In genomic region chrX:107845625-107846024, GRCh38 we compare ENCODE assay signal across 25 cellular contexts. TPM values are rescaled to one million over a fixed set of nuclear protein-coding genes. Genes with fewer than 3 reads are reported as not detected.
DNase-seq lines count a peak whose midpoint lies in the region; ATAC-seq and TF ChIP-seq lines count a peak whose summit lies in the region.
"Had no signal": no experiment of that assay in that cellular context is flagged by ENCODE, and none has a peak within 500 bp of the region (broad histone marks: within the 10 kb centered on the region; RNA-seq: fewer than 3 reads in every experiment).

No MANE protein-coding gene starts in this region.

- H3K36me3 Mint-ChIP-seq in activated CD4-positive, alpha-beta memory T cell treated with anti-CD3 and anti-CD28 coated beads for 36 hours, result peaks cover 9% of the 10 kb centered on the region
- no peaks in the 10 kb centered on the region for H3K36me3 Mint-ChIP-seq in activated CD4-positive, alpha-beta memory T cell treated with anti-CD3 and anti-CD28 coated beads, Interleukin-2, amount 10 ng/mL, durations not matched to agents 7 days and 5 days (ENCODE audit: low read depth)
- H3K36me3 Mint-ChIP-seq: WTC11 had no signal

- CTCF ChIA-PET in activated CD4-positive, alpha-beta memory T cell treated with anti-CD3 and anti-CD28 coated beads for 36 hours (lab: Charles Lee), result interaction anchor here (1.1 kb wide), 1 partner anchor 173 kb away, joined by 3 read pairs; no protein-coding TSS in a partner anchor
- CTCF ChIA-PET in activated CD4-positive, alpha-beta memory T cell treated with anti-CD3 and anti-CD28 coated beads, Interleukin-2, amount 10 ng/mL, durations not matched to agents 7 days and 5 days (lab: Charles Lee), result no interaction called here

- no peak overlapping the region for H3K27ac Mint-ChIP-seq in activated CD4-positive, alpha-beta memory T cell treated with anti-CD3 and anti-CD28 coated beads for 36 hours
- H3K27ac Mint-ChIP-seq in activated CD4-positive, alpha-beta memory T cell treated with anti-CD3 and anti-CD28 coated beads, Interleukin-2, amount 10 ng/mL, durations not matched to agents 7 days and 5 days, result no peak overlapping the region
- H3K27ac Mint-ChIP-seq: activated CD8-positive, alpha-beta memory T cell treated with anti-CD3 and anti-CD28 coated beads, Interleukin-2, amount 10 ng/mL, durations not matched to agents 7 days and 5 days; brain; CD8-positive, alpha-beta memory T cell; GM23338; HFFc6; nephron; WTC11 had no signal

- H3K27me3 Mint-ChIP-seq in activated CD4-positive, alpha-beta memory T cell treated with anti-CD3 and anti-CD28 coated beads for 36 hours, result no peaks in the 10 kb centered on the region
- H3K27me3 Mint-ChIP-seq in activated CD4-positive, alpha-beta memory T cell treated with anti-CD3 and anti-CD28 coated beads, Interleukin-2, amount 10 ng/mL, durations not matched to agents 7 days and 5 days, result no peaks in the 10 kb centered on the region
- H3K27me3 Mint-ChIP-seq: activated CD8-positive, alpha-beta memory T cell treated with anti-CD3 and anti-CD28 coated beads, Interleukin-2, amount 10 ng/mL, durations not matched to agents 7 days and 5 days; brain had no signal

- TF ChIP-seq CTCF in foreskin keratinocyte (conservative IDR thresholded peaks at IDR 0.05), result no peak

- peak; percentile 44 for DNase-seq in activated CD4-positive, alpha-beta memory T cell treated with anti-CD3 and anti-CD28 coated beads for 36 hours
- DNase-seq in activated CD4-positive, alpha-beta memory T cell treated with anti-CD3 and anti-CD28 coated beads, Interleukin-2, amount 10 ng/mL, durations not matched to agents 7 days and 5 days, result no peak
- peak; percentile 39 for DNase-seq in stimulated activated CD4-positive, alpha-beta T cell treated with anti-CD3 and anti-CD28 coated beads, Interleukin-15, amount 100 ng/mL, for 24 hours
- DNase-seq in stimulated activated CD4-positive, alpha-beta T cell treated with anti-CD3 and anti-CD28 coated beads, Interleukin-2, amount 100 ng/mL, for 48 hours, result no peak
- DNase-seq in left ventricle myocardium superior, result no peak
- no peak for DNase-seq in DMS53 treated with DMSO at 0.1 percent for 48 hours (lab: John Stamatoyannopoulos, UW; ENCODE audit: unreplicated experiment)
- no peak for DNase-seq in foreskin keratinocyte
- DNase-seq: activated CD8-positive, alpha-beta memory T cell treated with anti-CD3 and anti-CD28 coated beads, Interleukin-2, amount 10 ng/mL, durations not matched to agents 7 days and 5 days; BE2C; CD8-positive, alpha-beta memory T cell; HFFc6; NCI-H1417; NCI-H2029 treated with DMSO at 0.1 percent for 48 hours; NCI-H2227 treated with DMSO at 0.1 percent for 48 hours; NCI-H526 treated with DMSO at 0.1 percent for 48 hours; PC-9; SHP77 treated with DMSO at 0.1 percent for 48 hours; tibial artery had no signal

- ATAC-seq in left ventricle myocardium superior, result peak; percentile 97
- ATAC-seq in foreskin keratinocyte, result no peak
- ATAC-seq: activated CD8-positive, alpha-beta memory T cell treated with anti-CD3 and anti-CD28 coated beads, Interleukin-2, amount 10 ng/mL, durations not matched to agents 7 days and 5 days; GM23338; WTC11 had no signal

- POLR2A ChIA-PET in activated CD4-positive, alpha-beta memory T cell treated with anti-CD3 and anti-CD28 coated beads for 36 hours (lab: Charles Lee), result no interaction called here
- POLR2A ChIA-PET in activated CD4-positive, alpha-beta memory T cell treated with anti-CD3 and anti-CD28 coated beads, Interleukin-2, amount 10 ng/mL, durations not matched to agents 7 days and 5 days (lab: Charles Lee), result no interaction called here

- no peak overlapping the region for H3K4me3 Mint-ChIP-seq in activated CD4-positive, alpha-beta memory T cell treated with anti-CD3 and anti-CD28 coated beads for 36 hours
- H3K4me3 Mint-ChIP-seq in activated CD4-positive, alpha-beta memory T cell treated with anti-CD3 and anti-CD28 coated beads, Interleukin-2, amount 10 ng/mL, durations not matched to agents 7 days and 5 days, result no peak overlapping the region
- H3K4me3 Mint-ChIP-seq: activated CD8-positive, alpha-beta memory T cell treated with anti-CD3 and anti-CD28 coated beads, Interleukin-2, amount 10 ng/mL, durations not matched to agents 7 days and 5 days; brain; CD8-positive, alpha-beta memory T cell; GM23338; HFFc6; nephron; WTC11 had no signal

- H3K4me1 Mint-ChIP-seq in activated CD4-positive, alpha-beta memory T cell treated with anti-CD3 and anti-CD28 coated beads for 36 hours (ENCODE audit: low read depth), result peaks cover 9% of the 10 kb centered on the region
- H3K4me1 Mint-ChIP-seq in activated CD4-positive, alpha-beta memory T cell treated with anti-CD3 and anti-CD28 coated beads, Interleukin-2, amount 10 ng/mL, durations not matched to agents 7 days and 5 days, result peaks cover 2% of the 10 kb centered on the region
- H3K4me1 Mint-ChIP-seq: WTC11 had no signal

- H3K27me3 ChIP-seq in foreskin keratinocyte, result no peaks in the 10 kb centered on the region
- H3K27me3 ChIP-seq: BE2C, tibial artery had no signal

- H3K9me3 Mint-ChIP-seq in activated CD4-positive, alpha-beta memory T cell treated with anti-CD3 and anti-CD28 coated beads for 36 hours, result no peaks in the 10 kb centered on the region
- H3K9me3 Mint-ChIP-seq in activated CD4-positive, alpha-beta memory T cell treated with anti-CD3 and anti-CD28 coated beads, Interleukin-2, amount 10 ng/mL, durations not matched to agents 7 days and 5 days, result no peaks in the 10 kb centered on the region
- H3K9me3 Mint-ChIP-seq: brain; CD8-positive, alpha-beta memory T cell; GM23338; HFFc6; nephron; WTC11 had no signal

- intact Hi-C loops in activated CD4-positive, alpha-beta memory T cell treated with anti-CD3 and anti-CD28 coated beads for 36 hours (cut with micrococcal nuclease), result loop anchor here (1.0 kb wide), 2 partner anchors 18 to 171 kb away; no protein-coding TSS in a partner anchor
- intact Hi-C loops in left ventricle myocardium superior (cut with micrococcal nuclease), result no loop called here

- H3K27ac ChIP-seq in foreskin keratinocyte, result no peak overlapping the region
- H3K27ac ChIP-seq: adrenal gland, HL-60, PC-9, skin epidermis, tibial artery had no signal

- H3K4me1 ChIP-seq in foreskin keratinocyte, result peaks cover 5% of the 10 kb centered on the region
- H3K4me1 ChIP-seq: BE2C had no signal

RNA-seq across cellular contexts. Expression of gene MID2, which starts 20.0 kb away (rescaled TPM):
- 1 to 10 TPM; 9.0 to 9.7 TPM for total RNA-seq in activated CD4-positive, alpha-beta memory T cell treated with anti-CD3 and anti-CD28 coated beads for 36 hours
- 1 to 10 TPM; 4.1 to 4.5 TPM for total RNA-seq in activated CD4-positive, alpha-beta memory T cell treated with anti-CD3 and anti-CD28 coated beads, Interleukin-2, amount 10 ng/mL, durations not matched to agents 7 days and 5 days
- total RNA-seq in left ventricle myocardium superior, result 5.6 TPM
- total RNA-seq in foreskin keratinocyte, result 15.1 and 15.6 TPM in 2 replicates
- 3.3 and 3.8 TPM in 2 replicates for polyA plus RNA-seq in foreskin keratinocyte

Comparison
In these comparisons a context has a peak if more than half of its experiments do, and no peak if none do; other contexts are left out.
1. DNase-seq: peak in activated CD4-positive, alpha-beta memory T cell treated with anti-CD3 and anti-CD28 coated beads for 36 hours (single experiment) and stimulated activated CD4-positive, alpha-beta T cell treated with anti-CD3 and anti-CD28 coated beads, Interleukin-15, amount 100 ng/mL, for 24 hours (single experiment); none in activated CD4-positive, alpha-beta memory T cell treated with anti-CD3 and anti-CD28 coated beads, Interleukin-2, amount 10 ng/mL, durations not matched to agents 7 days and 5 days (single experiment), stimulated activated CD4-positive, alpha-beta T cell treated with anti-CD3 and anti-CD28 coated beads, Interleukin-2, amount 100 ng/mL, for 48 hours (0 of 2), left ventricle myocardium superior (single experiment), DMS53 treated with DMSO at 0.1 percent for 48 hours (single experiment) and foreskin keratinocyte (0 of 2).